In the genomic region with DNA sequence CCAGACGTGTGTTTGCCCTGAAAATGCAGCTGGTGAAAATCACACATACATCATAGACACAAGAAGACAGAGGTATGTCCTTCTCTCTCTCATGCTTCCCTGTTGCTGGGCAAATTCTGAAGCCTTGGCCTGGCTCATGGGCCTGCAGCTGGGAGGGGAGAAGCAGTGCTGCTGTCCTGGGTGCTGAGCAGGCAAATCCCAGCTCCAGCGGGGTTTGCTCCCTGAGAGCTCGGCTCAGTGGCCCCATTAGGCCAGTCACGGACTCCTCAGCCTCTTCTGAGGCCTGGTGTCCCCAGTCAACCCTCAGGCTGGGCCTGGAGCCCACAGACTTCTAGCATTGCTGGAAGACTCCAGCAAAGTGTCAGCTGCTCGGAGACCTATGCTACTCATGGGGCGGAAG, we compare ENCODE assay signal across 1 cellular context.
TF ChIP-seq lines count a peak whose summit lies in the region.

No MANE protein-coding gene starts in this region.

TF ChIP-seq in HepG2, 621 proteins besides CTCF, POLR2A, EP300 and RAD21 (continues in another document):
- TF ChIP-seq ZNF530 (CRISPR knock-in tag; IDR thresholded peaks at IDR 0.05; ENCODE audit: low read depth) (no peak), SIN3B (IDR thresholded peaks at IDR 0.05; ENCODE audit: low read length) (no peak), BCL6 (CRISPR knock-in tag; IDR thresholded peaks at IDR 0.05) (no peak), JUND (CRISPR knock-in tag; IDR thresholded peaks at IDR 0.05) (no peak), RCOR2 (CRISPR knock-in tag; IDR thresholded peaks at IDR 0.05) (no peak), ZFP37 (CRISPR knock-in tag; IDR thresholded peaks at IDR 0.05; ENCODE audit: borderline replicate concordance) (no peak), SALL1 (CRISPR knock-in tag; IDR thresholded peaks at IDR 0.05) (0 out of 2 replicates have a peak, but pooled peaks have one; percentile 23), ZNF780A (CRISPR knock-in tag; IDR thresholded peaks at IDR 0.05) (no peak), TRIM24 (CRISPR knock-in tag; IDR thresholded peaks at IDR 0.05) (no peak), ZNF850 (CRISPR knock-in tag; conservative IDR thresholded peaks at IDR 0.05) (no peak), ZNF605 (CRISPR knock-in tag; IDR thresholded peaks at IDR 0.05) (no peak), SRY (CRISPR knock-in tag; IDR thresholded peaks at IDR 0.05) (no peak), ZFP41 (CRISPR knock-in tag; IDR thresholded peaks at IDR 0.05; ENCODE audit: borderline replicate concordance) (no peak), ZNF205 (CRISPR knock-in tag; IDR thresholded peaks at IDR 0.05) (no peak), MIER2 (CRISPR knock-in tag; IDR thresholded peaks at IDR 0.05) (peak; percentile 93), MEIS1 (CRISPR knock-in tag; IDR thresholded peaks at IDR 0.05; ENCODE audit: borderline replicate concordance) (no peak), ZBTB42 (CRISPR knock-in tag; IDR thresholded peaks at IDR 0.05) (no peak), GTF2F1 (IDR thresholded peaks at IDR 0.05; ENCODE audit: low read length) (no peak), MAFF (IDR thresholded peaks at IDR 0.05; ENCODE audit: low read depth, low read length) (peak; percentile 58), ZNF703 (CRISPR knock-in tag; IDR thresholded peaks at IDR 0.05; ENCODE audit: borderline replicate concordance) (no peak), ZFP36L1 (CRISPR knock-in tag; IDR thresholded peaks at IDR 0.05) (no peak), ATF7-NPFF (CRISPR knock-in tag; IDR thresholded peaks at IDR 0.05; ENCODE audit: low read depth) (no peak), RFX5 (IDR thresholded peaks at IDR 0.05; ENCODE audit: low read depth, low read length) (peak; percentile 85)
- TF ChIP-seq, protein P1, sequence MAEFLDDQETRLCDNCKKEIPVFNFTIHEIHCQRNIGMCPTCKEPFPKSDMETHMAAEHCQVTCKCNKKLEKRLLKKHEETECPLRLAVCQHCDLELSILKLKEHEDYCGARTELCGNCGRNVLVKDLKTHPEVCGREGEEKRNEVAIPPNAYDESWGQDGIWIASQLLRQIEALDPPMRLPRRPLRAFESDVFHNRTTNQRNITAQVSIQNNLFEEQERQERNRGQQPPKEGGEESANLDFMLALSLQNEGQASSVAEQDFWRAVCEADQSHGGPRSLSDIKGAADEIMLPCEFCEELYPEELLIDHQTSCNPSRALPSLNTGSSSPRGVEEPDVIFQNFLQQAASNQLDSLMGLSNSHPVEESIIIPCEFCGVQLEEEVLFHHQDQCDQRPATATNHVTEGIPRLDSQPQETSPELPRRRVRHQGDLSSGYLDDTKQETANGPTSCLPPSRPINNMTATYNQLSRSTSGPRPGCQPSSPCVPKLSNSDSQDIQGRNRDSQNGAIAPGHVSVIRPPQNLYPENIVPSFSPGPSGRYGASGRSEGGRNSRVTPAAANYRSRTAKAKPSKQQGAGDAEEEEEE (CRISPR knock-in tag; IDR thresholded peaks at IDR 0.05; ENCODE audit: borderline replicate concordance): no peak
- TF ChIP-seq, protein P2, sequence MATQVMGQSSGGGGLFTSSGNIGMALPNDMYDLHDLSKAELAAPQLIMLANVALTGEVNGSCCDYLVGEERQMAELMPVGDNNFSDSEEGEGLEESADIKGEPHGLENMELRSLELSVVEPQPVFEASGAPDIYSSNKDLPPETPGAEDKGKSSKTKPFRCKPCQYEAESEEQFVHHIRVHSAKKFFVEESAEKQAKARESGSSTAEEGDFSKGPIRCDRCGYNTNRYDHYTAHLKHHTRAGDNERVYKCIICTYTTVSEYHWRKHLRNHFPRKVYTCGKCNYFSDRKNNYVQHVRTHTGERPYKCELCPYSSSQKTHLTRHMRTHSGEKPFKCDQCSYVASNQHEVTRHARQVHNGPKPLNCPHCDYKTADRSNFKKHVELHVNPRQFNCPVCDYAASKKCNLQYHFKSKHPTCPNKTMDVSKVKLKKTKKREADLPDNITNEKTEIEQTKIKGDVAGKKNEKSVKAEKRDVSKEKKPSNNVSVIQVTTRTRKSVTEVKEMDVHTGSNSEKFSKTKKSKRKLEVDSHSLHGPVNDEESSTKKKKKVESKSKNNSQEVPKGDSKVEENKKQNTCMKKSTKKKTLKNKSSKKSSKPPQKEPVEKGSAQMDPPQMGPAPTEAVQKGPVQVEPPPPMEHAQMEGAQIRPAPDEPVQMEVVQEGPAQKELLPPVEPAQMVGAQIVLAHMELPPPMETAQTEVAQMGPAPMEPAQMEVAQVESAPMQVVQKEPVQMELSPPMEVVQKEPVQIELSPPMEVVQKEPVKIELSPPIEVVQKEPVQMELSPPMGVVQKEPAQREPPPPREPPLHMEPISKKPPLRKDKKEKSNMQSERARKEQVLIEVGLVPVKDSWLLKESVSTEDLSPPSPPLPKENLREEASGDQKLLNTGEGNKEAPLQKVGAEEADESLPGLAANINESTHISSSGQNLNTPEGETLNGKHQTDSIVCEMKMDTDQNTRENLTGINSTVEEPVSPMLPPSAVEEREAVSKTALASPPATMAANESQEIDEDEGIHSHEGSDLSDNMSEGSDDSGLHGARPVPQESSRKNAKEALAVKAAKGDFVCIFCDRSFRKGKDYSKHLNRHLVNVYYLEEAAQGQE (IDR thresholded peaks at IDR 0.05; ENCODE audit: borderline replicate concordance in 1 of 2, low read depth in 1 of 2, low read length in 2 of 2): peak; percentile 70 to 93
- TF ChIP-seq, protein P3, sequence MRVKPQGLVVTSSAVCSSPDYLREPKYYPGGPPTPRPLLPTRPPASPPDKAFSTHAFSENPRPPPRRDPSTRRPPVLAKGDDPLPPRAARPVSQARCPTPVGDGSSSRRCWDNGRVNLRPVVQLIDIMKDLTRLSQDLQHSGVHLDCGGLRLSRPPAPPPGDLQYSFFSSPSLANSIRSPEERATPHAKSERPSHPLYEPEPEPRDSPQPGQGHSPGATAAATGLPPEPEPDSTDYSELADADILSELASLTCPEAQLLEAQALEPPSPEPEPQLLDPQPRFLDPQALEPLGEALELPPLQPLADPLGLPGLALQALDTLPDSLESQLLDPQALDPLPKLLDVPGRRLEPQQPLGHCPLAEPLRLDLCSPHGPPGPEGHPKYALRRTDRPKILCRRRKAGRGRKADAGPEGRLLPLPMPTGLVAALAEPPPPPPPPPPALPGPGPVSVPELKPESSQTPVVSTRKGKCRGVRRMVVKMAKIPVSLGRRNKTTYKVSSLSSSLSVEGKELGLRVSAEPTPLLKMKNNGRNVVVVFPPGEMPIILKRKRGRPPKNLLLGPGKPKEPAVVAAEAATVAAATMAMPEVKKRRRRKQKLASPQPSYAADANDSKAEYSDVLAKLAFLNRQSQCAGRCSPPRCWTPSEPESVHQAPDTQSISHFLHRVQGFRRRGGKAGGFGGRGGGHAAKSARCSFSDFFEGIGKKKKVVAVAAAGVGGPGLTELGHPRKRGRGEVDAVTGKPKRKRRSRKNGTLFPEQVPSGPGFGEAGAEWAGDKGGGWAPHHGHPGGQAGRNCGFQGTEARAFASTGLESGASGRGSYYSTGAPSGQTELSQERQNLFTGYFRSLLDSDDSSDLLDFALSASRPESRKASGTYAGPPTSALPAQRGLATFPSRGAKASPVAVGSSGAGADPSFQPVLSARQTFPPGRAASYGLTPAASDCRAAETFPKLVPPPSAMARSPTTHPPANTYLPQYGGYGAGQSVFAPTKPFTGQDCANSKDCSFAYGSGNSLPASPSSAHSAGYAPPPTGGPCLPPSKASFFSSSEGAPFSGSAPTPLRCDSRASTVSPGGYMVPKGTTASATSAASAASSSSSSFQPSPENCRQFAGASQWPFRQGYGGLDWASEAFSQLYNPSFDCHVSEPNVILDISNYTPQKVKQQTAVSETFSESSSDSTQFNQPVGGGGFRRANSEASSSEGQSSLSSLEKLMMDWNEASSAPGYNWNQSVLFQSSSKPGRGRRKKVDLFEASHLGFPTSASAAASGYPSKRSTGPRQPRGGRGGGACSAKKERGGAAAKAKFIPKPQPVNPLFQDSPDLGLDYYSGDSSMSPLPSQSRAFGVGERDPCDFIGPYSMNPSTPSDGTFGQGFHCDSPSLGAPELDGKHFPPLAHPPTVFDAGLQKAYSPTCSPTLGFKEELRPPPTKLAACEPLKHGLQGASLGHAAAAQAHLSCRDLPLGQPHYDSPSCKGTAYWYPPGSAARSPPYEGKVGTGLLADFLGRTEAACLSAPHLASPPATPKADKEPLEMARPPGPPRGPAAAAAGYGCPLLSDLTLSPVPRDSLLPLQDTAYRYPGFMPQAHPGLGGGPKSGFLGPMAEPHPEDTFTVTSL (CRISPR knock-in tag; IDR thresholded peaks at IDR 0.05; ENCODE audit: borderline replicate concordance): no peak
- TF ChIP-seq, protein P4, sequence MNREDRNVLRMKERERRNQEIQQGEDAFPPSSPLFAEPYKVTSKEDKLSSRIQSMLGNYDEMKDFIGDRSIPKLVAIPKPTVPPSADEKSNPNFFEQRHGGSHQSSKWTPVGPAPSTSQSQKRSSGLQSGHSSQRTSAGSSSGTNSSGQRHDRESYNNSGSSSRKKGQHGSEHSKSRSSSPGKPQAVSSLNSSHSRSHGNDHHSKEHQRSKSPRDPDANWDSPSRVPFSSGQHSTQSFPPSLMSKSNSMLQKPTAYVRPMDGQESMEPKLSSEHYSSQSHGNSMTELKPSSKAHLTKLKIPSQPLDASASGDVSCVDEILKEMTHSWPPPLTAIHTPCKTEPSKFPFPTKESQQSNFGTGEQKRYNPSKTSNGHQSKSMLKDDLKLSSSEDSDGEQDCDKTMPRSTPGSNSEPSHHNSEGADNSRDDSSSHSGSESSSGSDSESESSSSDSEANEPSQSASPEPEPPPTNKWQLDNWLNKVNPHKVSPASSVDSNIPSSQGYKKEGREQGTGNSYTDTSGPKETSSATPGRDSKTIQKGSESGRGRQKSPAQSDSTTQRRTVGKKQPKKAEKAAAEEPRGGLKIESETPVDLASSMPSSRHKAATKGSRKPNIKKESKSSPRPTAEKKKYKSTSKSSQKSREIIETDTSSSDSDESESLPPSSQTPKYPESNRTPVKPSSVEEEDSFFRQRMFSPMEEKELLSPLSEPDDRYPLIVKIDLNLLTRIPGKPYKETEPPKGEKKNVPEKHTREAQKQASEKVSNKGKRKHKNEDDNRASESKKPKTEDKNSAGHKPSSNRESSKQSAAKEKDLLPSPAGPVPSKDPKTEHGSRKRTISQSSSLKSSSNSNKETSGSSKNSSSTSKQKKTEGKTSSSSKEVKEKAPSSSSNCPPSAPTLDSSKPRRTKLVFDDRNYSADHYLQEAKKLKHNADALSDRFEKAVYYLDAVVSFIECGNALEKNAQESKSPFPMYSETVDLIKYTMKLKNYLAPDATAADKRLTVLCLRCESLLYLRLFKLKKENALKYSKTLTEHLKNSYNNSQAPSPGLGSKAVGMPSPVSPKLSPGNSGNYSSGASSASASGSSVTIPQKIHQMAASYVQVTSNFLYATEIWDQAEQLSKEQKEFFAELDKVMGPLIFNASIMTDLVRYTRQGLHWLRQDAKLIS (CRISPR knock-in tag; IDR thresholded peaks at IDR 0.05): no peak
- TF ChIP-seq, protein P5, sequence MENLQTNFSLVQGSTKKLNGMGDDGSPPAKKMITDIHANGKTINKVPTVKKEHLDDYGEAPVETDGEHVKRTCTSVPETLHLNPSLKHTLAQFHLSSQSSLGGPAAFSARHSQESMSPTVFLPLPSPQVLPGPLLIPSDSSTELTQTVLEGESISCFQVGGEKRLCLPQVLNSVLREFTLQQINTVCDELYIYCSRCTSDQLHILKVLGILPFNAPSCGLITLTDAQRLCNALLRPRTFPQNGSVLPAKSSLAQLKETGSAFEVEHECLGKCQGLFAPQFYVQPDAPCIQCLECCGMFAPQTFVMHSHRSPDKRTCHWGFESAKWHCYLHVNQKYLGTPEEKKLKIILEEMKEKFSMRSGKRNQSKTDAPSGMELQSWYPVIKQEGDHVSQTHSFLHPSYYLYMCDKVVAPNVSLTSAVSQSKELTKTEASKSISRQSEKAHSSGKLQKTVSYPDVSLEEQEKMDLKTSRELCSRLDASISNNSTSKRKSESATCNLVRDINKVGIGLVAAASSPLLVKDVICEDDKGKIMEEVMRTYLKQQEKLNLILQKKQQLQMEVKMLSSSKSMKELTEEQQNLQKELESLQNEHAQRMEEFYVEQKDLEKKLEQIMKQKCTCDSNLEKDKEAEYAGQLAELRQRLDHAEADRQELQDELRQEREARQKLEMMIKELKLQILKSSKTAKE (CRISPR knock-in tag; IDR thresholded peaks at IDR 0.05; ENCODE audit: borderline replicate concordance): no peak
- TF ChIP-seq, protein P6, sequence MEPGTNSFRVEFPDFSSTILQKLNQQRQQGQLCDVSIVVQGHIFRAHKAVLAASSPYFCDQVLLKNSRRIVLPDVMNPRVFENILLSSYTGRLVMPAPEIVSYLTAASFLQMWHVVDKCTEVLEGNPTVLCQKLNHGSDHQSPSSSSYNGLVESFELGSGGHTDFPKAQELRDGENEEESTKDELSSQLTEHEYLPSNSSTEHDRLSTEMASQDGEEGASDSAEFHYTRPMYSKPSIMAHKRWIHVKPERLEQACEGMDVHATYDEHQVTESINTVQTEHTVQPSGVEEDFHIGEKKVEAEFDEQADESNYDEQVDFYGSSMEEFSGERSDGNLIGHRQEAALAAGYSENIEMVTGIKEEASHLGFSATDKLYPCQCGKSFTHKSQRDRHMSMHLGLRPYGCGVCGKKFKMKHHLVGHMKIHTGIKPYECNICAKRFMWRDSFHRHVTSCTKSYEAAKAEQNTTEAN (CRISPR knock-in tag; conservative IDR thresholded peaks at IDR 0.05): no peak
- TF ChIP-seq, protein P7, sequence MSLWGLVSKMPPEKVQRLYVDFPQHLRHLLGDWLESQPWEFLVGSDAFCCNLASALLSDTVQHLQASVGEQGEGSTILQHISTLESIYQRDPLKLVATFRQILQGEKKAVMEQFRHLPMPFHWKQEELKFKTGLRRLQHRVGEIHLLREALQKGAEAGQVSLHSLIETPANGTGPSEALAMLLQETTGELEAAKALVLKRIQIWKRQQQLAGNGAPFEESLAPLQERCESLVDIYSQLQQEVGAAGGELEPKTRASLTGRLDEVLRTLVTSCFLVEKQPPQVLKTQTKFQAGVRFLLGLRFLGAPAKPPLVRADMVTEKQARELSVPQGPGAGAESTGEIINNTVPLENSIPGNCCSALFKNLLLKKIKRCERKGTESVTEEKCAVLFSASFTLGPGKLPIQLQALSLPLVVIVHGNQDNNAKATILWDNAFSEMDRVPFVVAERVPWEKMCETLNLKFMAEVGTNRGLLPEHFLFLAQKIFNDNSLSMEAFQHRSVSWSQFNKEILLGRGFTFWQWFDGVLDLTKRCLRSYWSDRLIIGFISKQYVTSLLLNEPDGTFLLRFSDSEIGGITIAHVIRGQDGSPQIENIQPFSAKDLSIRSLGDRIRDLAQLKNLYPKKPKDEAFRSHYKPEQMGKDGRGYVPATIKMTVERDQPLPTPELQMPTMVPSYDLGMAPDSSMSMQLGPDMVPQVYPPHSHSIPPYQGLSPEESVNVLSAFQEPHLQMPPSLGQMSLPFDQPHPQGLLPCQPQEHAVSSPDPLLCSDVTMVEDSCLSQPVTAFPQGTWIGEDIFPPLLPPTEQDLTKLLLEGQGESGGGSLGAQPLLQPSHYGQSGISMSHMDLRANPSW (CRISPR knock-in tag; IDR thresholded peaks at IDR 0.05; ENCODE audit: borderline replicate concordance): no peak
- TF ChIP-seq, protein P8, sequence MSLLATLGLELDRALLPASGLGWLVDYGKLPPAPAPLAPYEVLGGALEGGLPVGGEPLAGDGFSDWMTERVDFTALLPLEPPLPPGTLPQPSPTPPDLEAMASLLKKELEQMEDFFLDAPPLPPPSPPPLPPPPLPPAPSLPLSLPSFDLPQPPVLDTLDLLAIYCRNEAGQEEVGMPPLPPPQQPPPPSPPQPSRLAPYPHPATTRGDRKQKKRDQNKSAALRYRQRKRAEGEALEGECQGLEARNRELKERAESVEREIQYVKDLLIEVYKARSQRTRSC (CRISPR knock-in tag; IDR thresholded peaks at IDR 0.05; ENCODE audit: low read depth): no peak
